Comparison of ENCODE assay signal across 10 cellular contexts in the genomic region with DNA sequence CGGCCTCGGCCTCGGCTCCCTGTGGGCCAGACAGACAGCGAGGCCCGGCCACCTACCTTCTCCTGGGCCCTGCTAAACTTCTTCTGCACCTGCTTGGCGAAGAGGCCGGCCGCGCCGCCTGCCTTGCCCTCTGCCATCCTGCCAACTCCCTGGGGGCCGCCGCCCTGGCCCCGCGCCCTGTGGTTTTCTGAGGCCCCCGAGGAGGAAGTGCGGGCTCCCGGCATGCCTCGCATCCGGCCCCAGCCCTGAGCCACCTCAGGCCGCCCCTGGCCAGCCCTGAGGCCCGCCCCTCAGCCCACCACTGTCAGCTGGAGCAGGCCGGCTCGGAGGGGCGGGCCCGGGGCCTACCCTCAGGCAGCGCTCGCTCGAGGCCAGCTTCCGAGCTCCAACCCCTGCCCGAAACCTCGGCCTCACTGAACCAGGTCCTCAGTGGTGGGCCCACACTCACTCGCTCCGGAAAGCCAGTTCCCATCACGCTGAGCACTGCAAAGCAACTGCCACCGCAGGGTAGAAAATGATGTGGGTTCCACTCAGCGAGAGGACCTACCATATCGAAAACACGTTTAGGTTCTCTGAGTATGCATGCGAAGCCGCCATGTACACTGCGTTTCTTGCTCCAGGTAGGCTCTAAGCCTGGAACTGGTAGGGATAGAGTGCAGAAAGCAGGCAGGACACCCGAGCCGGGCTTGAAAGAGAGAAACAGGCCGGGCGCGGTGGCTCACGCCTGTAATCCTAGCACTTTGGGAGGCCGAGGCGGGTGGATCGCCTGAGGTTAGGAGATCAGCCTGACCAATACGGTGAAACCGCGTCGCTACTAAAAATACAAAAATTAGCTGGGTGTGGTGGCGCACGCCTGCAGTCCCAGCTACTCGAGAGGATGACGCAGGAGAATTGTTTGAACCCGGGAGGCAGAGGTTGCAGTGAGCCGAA. TPM values are rescaled to one million over a fixed set of nuclear protein-coding genes. Genes with fewer than 3 reads are reported as not detected.
DNase-seq lines count a peak whose midpoint lies in the region; ATAC-seq, FAIRE-seq and TF ChIP-seq lines count a peak whose summit lies in the region.
"Had no signal": no experiment of that assay in that cellular context is flagged by ENCODE, and none has a peak within 500 bp of the region (broad histone marks: within the 10 kb centered on the region; RNA-seq: fewer than 3 reads in every experiment).

A gene (minus strand): TSS at position 209 of the 930 bp plus-strand sequence. CDS start 72 bp downstream, at position 137.

- H3K4me3 ChIP-seq in gastroesophageal sphincter, result peak within 1 kb of the TSS in 1 of 2 donors; percentile 41
- no peak within 1 kb of the TSS for H3K4me3 ChIP-seq in SJCRH30
- H3K4me3 ChIP-seq: SJSA1 had no signal

- H3K36me3 ChIP-seq in gastroesophageal sphincter (no peaks in the 10 kb centered on the region), SJCRH30 (no peaks in the 10 kb centered on the region)
- H3K36me3 ChIP-seq: SJSA1 had no signal

- no peak for TF ChIP-seq EP300 in gastroesophageal sphincter (IDR thresholded peaks at IDR 0.05)

- ATAC-seq in HG03460 (IDR thresholded peaks at IDR 0.05; ENCODE audit: unreplicated experiment), result peak; percentile 60
- ATAC-seq in gastroesophageal sphincter, result peak; percentile 40
- no peak for ATAC-seq in HG03469 (IDR thresholded peaks at IDR 0.05; ENCODE audit: unreplicated experiment)

- TF ChIP-seq POLR2A in gastroesophageal sphincter (IDR thresholded peaks at IDR 0.05), result no peak

- WGBS in gastroesophageal sphincter (ENCODE audit: low coverage in 1 of 2), 2 donors, result 97 to 100% methylated on average over 2 to 14 of the region's 60 CpGs

- H3K4me1 ChIP-seq in gastroesophageal sphincter (no peaks in the 10 kb centered on the region), SJCRH30 (peaks cover 10% of the 10 kb centered on the region; the same call in 1 of the 2 replicates)

- no peak for TF ChIP-seq CTCF in gastroesophageal sphincter (IDR thresholded peaks at IDR 0.05)

- peak; percentile 76 for DNase-seq in GM19239 (ENCODE audit: insufficient read length, low spot score)
- DNase-seq in activated CD4-positive, alpha-beta T cell treated with anti-CD3 and anti-CD28 coated beads, Interleukin-2, amount 50 U/mL, for 48 hours, result peak; percentile 73 to 79
- peak; percentile 31 to 42 (median 36) for DNase-seq in stimulated activated CD4-positive, alpha-beta T cell treated with anti-CD3 and anti-CD28 coated beads, TNF-alpha, amount 100 ng/mL, for 1 hour (ENCODE audit: low read depth in 3 of 3, low spot score in 1 of 3)
- DNase-seq in NCI-H1105 treated with DMSO at 0.1 percent for 48 hours (lab: John Stamatoyannopoulos, UW), result no peak
- DNase-seq in SJCRH30, result no peak

- H3K27ac ChIP-seq in gastroesophageal sphincter (peak within 1 kb of the TSS in 2 of 4 donors; percentile 31 to 66), SJCRH30 (no peak within 1 kb of the TSS)
- H3K27ac ChIP-seq: SJSA1 had no signal

- FAIRE-seq in GM19239 (lab: Jason Lieb, UNC), result peak; percentile 21

- H3K27me3 ChIP-seq in gastroesophageal sphincter (peaks cover 8% of the 10 kb centered on the region), SJCRH30 (no peaks in the 10 kb centered on the region)
- H3K27me3 ChIP-seq: SJSA1 had no signal

- H3K9me3 ChIP-seq in gastroesophageal sphincter (no peaks in the 10 kb centered on the region), SJCRH30 (replicated peaks) (no peaks in the 10 kb centered on the region)
- H3K9me3 ChIP-seq: SJSA1 had no signal

RNA-seq across cellular contexts. Expression of the gene that starts here (rescaled TPM):
- total RNA-seq in gastroesophageal sphincter, result 1 to 10 TPM in 3 of 4 donors, under 1 TPM in 1; 0.62 to 5.4 (median 2.0) TPM
- total RNA-seq in SJCRH30 (2014; rRNA removed; shearing (Covaris generic)), result not detected in 2 replicates
- total RNA-seq: myocyte had no signal

Comparison
In these comparisons a context has a peak if more than half of its experiments do, and no peak if none do; other contexts are left out.
1. DNase-seq: peak in GM19239 (single experiment), activated CD4-positive, alpha-beta T cell treated with anti-CD3 and anti-CD28 coated beads, Interleukin-2, amount 50 U/mL, for 48 hours (2 of 2) and stimulated activated CD4-positive, alpha-beta T cell treated with anti-CD3 and anti-CD28 coated beads, TNF-alpha, amount 100 ng/mL, for 1 hour (3 of 3); none in NCI-H1105 treated with DMSO at 0.1 percent for 48 hours (single experiment) and SJCRH30 (0 of 2).